19 cellular contexts compared by ENCODE assay signal in the genomic region with DNA sequence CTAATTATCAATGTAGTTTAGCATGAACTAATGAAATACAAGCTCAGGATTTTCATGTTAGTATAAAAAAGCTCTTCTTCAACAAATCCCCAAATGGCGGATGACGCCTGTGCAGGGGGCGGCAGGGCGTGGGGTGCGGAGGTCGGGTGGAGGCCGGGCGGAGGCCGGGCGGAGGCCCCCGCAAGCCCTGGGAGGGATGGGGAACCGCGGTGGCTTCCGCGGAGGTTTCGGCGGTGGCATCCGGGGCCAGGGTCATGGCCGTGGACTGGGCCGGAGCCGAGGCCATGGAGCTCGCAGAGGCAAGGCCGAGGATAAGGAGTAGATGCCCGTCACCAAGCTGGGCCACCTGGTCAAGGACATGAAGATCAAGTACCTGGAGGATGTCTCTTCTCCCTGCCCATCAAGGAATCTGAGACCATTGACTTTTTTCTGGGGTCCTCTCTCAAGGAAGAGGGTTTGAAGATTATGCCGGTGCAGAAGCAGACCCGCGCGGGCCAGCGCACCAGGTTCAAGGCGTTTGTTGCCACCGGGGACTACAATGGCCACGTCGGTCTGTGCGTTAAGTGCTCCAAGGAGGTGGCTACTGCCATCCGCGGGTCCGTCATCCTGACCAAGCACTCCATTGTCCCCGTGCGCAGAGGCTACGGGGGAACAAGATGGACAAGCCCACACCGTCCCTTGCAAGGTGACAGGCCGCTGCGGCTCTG. TPM values are rescaled to one million over a fixed set of nuclear protein-coding genes. Genes with fewer than 3 reads are reported as not detected.
A peak's percentile ranks its signal among the peaks of the same experiment; 100 is the strongest.
DNase-seq lines count a peak whose midpoint lies in the region; ATAC-seq and TF ChIP-seq lines count a peak whose summit lies in the region.
"Had no signal": no experiment of that assay in that cellular context is flagged by ENCODE, and none has a peak within 500 bp of the region (broad histone marks: within the 10 kb centered on the region; RNA-seq: fewer than 3 reads in every experiment).

No MANE protein-coding gene starts in this region.

- H3K9me3 ChIP-seq in mesenchymal stem cell (ENCODE audit: control insufficient read depth, low read length) = no peaks in the 10 kb centered on the region
- H3K9me3 ChIP-seq: A549; BLaER1 treated with 17β-estradiol and CSF1 and Interleukin-3, amounts not matched to agents 10 nM and 100 nM had no signal

- H3K4me3 Mint-ChIP-seq in activated CD4-positive, alpha-beta T cell treated with anti-CD3 and anti-CD28 coated beads, Interleukin-2, amount 10 ng/mL, durations not matched to agents 24 days and 14 days = no peak overlapping the region
- no peak overlapping the region for H3K4me3 Mint-ChIP-seq in endothelial cell (ENCODE audit: unreplicated experiment)
- H3K4me3 Mint-ChIP-seq: B cell; CD4-positive, alpha-beta T cell; CD8-positive, alpha-beta T cell had no signal

- H3K79me1 ChIP-seq in mesenchymal stem cell (replicated peaks; ENCODE audit: low read length, poor library complexity, severe bottlenecking) = no peaks in the 10 kb centered on the region

- no peak overlapping the region for H3K27ac Mint-ChIP-seq in activated CD4-positive, alpha-beta T cell treated with anti-CD3 and anti-CD28 coated beads, Interleukin-2, amount 10 ng/mL, durations not matched to agents 24 days and 14 days
- peak overlapping the region; percentile 96 for H3K27ac Mint-ChIP-seq in endothelial cell (ENCODE audit: unreplicated experiment)
- H3K27ac Mint-ChIP-seq: B cell; CD4-positive, alpha-beta T cell; CD8-positive, alpha-beta T cell had no signal

- H3K36me3 ChIP-seq in H7 (replicated peaks; ENCODE audit: control insufficient read depth, insufficient read depth, low read length) (no peaks in the 10 kb centered on the region), mesenchymal stem cell (ENCODE audit: control insufficient read depth in 1 of 2, insufficient read depth in 2 of 2, low read depth in 1 of 2, low read length in 2 of 2) (no peaks in the 10 kb centered on the region)
- H3K36me3 ChIP-seq: BLaER1 treated with 17β-estradiol and CSF1 and Interleukin-3, amounts not matched to agents 10 nM and 100 nM had no signal

- TF ChIP-seq CTCF in endothelial cell (IDR thresholded peaks at IDR 0.05; ENCODE audit: unreplicated experiment) = no peak

- ATAC-seq in GM18873 (IDR thresholded peaks at IDR 0.05; ENCODE audit: low FRiP score, unreplicated experiment) = no peak
- ATAC-seq: A549; CD8-positive, alpha-beta T cell had no signal

- H3K4me3 ChIP-seq in H7 (ENCODE audit: insufficient read depth, low read depth, low read length) = no peak overlapping the region
- no peak overlapping the region for H3K4me3 ChIP-seq in mesenchymal stem cell (ENCODE audit: insufficient read depth in 1 of 2, low read depth in 1 of 2, low read length in 2 of 2)
- H3K4me3 ChIP-seq: A549; BLaER1 treated with 17β-estradiol and CSF1 and Interleukin-3, amounts not matched to agents 10 nM and 100 nM had no signal

- no peaks in the 10 kb centered on the region for H3K27me3 ChIP-seq in H7 (ENCODE audit: control insufficient read depth, insufficient read depth, low read length)
- peaks cover 9 to 12% of the 10 kb centered on the region in 2 experiments for H3K27me3 ChIP-seq in mesenchymal stem cell (ENCODE audit: control insufficient read depth in 1 of 2, insufficient read depth in 1 of 2, low read length in 2 of 2)
- H3K27me3 ChIP-seq: BLaER1 treated with 17β-estradiol and CSF1 and Interleukin-3, amounts not matched to agents 10 nM and 100 nM had no signal

- no peak overlapping the region for H3K18ac ChIP-seq in mesenchymal stem cell (ENCODE audit: low read depth in 1 of 2, low read length in 2 of 2)

- no peak overlapping the region for H4K8ac ChIP-seq in mesenchymal stem cell (ENCODE audit: low read length)

- WGBS in mesenchymal stem cell = 97% methylated on average over 43 of the region's 43 CpGs

- intact Hi-C loops in activated CD4-positive, alpha-beta T cell treated with anti-CD3 and anti-CD28 coated beads, Interleukin-2, amount 10 ng/mL, durations not matched to agents 24 days and 14 days (cut with micrococcal nuclease) = no loop called here
- intact Hi-C loops in posterior cingulate gyrus (cut with DNase I) = no loop called here

- peaks cover 15% of the 10 kb centered on the region for H3K27me3 Mint-ChIP-seq in activated CD4-positive, alpha-beta T cell treated with anti-CD3 and anti-CD28 coated beads, Interleukin-2, amount 10 ng/mL, durations not matched to agents 24 days and 14 days
- H3K27me3 Mint-ChIP-seq in endothelial cell (ENCODE audit: unreplicated experiment) = no peaks in the 10 kb centered on the region
- H3K27me3 Mint-ChIP-seq: CD4-positive, alpha-beta T cell had no signal

- H3K4me2 ChIP-seq in mesenchymal stem cell (ENCODE audit: low read length, poor library complexity, severe bottlenecking) = no peak overlapping the region
- H3K4me2 ChIP-seq: A549; BLaER1 treated with 17β-estradiol and CSF1 and Interleukin-3, amounts not matched to agents 10 nM and 100 nM had no signal

- no peaks in the 10 kb centered on the region for H3K36me3 Mint-ChIP-seq in activated CD4-positive, alpha-beta T cell treated with anti-CD3 and anti-CD28 coated beads, Interleukin-2, amount 10 ng/mL, durations not matched to agents 24 days and 14 days (ENCODE audit: low read depth)
- H3K36me3 Mint-ChIP-seq in endothelial cell (ENCODE audit: low read depth, unreplicated experiment) = no peaks in the 10 kb centered on the region
- H3K36me3 Mint-ChIP-seq: CD8-positive, alpha-beta T cell had no signal

- no peak overlapping the region for H2BK15ac ChIP-seq in mesenchymal stem cell (ENCODE audit: low read depth, poor library complexity, severe bottlenecking)

- H2BK12ac ChIP-seq in mesenchymal stem cell (ENCODE audit: low read length in 2 of 2) = no peak overlapping the region

- DNase-seq in activated CD4-positive, alpha-beta T cell treated with anti-CD3 and anti-CD28 coated beads, Interleukin-2, amount 10 ng/mL, durations not matched to agents 24 days and 14 days = peak; percentile 24
- no peak for DNase-seq in activated CD4-positive, alpha-beta T cell treated with anti-CD3 and anti-CD28 coated beads for 4 hours
- peak; percentile 27 for DNase-seq in H7
- no peak for DNase-seq in endothelial cell (ENCODE audit: low spot score)
- DNase-seq in mesenchymal stem cell = no peak
- DNase-seq in posterior cingulate gyrus = no peak
- no peak for DNase-seq in stimulated activated CD4-positive, alpha-beta T cell treated with anti-CD3 and anti-CD28 coated beads, Interleukin-2, amount 100 ng/mL, for 48 hours
- DNase-seq: AML-193; Calu3; CD4-positive, alpha-beta T cell; CD8-positive, alpha-beta T cell; DMS79 treated with DMSO at 0.1 percent for 48 hours; GF-D8 had no signal

- H3K4me1 Mint-ChIP-seq in activated CD4-positive, alpha-beta T cell treated with anti-CD3 and anti-CD28 coated beads, Interleukin-2, amount 10 ng/mL, durations not matched to agents 24 days and 14 days = peaks cover 12% of the 10 kb centered on the region
- H3K4me1 Mint-ChIP-seq in endothelial cell (ENCODE audit: unreplicated experiment) = peaks cover 25% of the 10 kb centered on the region

- no peak overlapping the region for H3K27ac ChIP-seq in mesenchymal stem cell (ENCODE audit: low read length, poor library complexity, severe bottlenecking)
- H3K27ac ChIP-seq: 22Rv1; A549; BLaER1 treated with 17β-estradiol and CSF1 and Interleukin-3, amounts not matched to agents 10 nM and 100 nM; C4-2B had no signal

- no peaks in the 10 kb centered on the region for H3K9me3 Mint-ChIP-seq in activated CD4-positive, alpha-beta T cell treated with anti-CD3 and anti-CD28 coated beads, Interleukin-2, amount 10 ng/mL, durations not matched to agents 24 days and 14 days
- no peaks in the 10 kb centered on the region for H3K9me3 Mint-ChIP-seq in endothelial cell (ENCODE audit: unreplicated experiment)
- H3K9me3 Mint-ChIP-seq: CD4-positive, alpha-beta T cell; CD8-positive, alpha-beta T cell had no signal

- no peak overlapping the region for H3K9ac ChIP-seq in mesenchymal stem cell (ENCODE audit: low read length)
- H3K9ac ChIP-seq: BLaER1 treated with 17β-estradiol and CSF1 and Interleukin-3, amounts not matched to agents 10 nM and 100 nM had no signal

- H2BK120ac ChIP-seq in mesenchymal stem cell (ENCODE audit: low read depth, low read length) = no peak overlapping the region

- peak overlapping the region in 1 of 2 experiments; percentile 72 for H3K14ac ChIP-seq in mesenchymal stem cell (ENCODE audit: low read length in 2 of 2)

- H2AFZ ChIP-seq in mesenchymal stem cell (ENCODE audit: low read depth, low read length) = no peak overlapping the region

- no peak overlapping the region for H2AK5ac ChIP-seq in mesenchymal stem cell (ENCODE audit: low read length, severe bottlenecking)

- no peak overlapping the region for H2BK5ac ChIP-seq in mesenchymal stem cell (ENCODE audit: low read depth, low read length, poor library complexity, severe bottlenecking)

- no peak overlapping the region for H3K23ac ChIP-seq in mesenchymal stem cell (ENCODE audit: low read length in 2 of 2)

- H3K4me1 ChIP-seq in mesenchymal stem cell (ENCODE audit: control insufficient read depth, insufficient read depth, low read depth, low read length) = no peaks in the 10 kb centered on the region

- no peak overlapping the region for H3K4ac ChIP-seq in mesenchymal stem cell (ENCODE audit: low read depth in 1 of 2, low read length in 2 of 2)

- H4K91ac ChIP-seq in mesenchymal stem cell (ENCODE audit: low read length) = peak overlapping the region; percentile 15

RNA-seq across cellular contexts. Expression of a gene that starts 10.4 kb away (rescaled TPM):
- 106 and 107 TPM in 2 replicates for total RNA-seq in activated CD4-positive, alpha-beta T cell treated with anti-CD3 and anti-CD28 coated beads, Interleukin-2, amount 10 ng/mL, durations not matched to agents 24 days and 14 days
- 106 and 121 TPM in 2 replicates for total RNA-seq in H7 (2014; rRNA removed; shearing (Covaris generic))
- total RNA-seq in endothelial cell (ENCODE audit: unreplicated experiment) = 107 TPM
- polyA plus RNA-seq in mesenchymal stem cell (2013, experiment 1 of 2) = 204 TPM
- 209 TPM for polyA plus RNA-seq in mesenchymal stem cell (2013, experiment 2 of 2)

Comparison
In these comparisons a context has a peak if more than half of its experiments do, and no peak if none do; other contexts are left out.
1. DNase-seq: peak in activated CD4-positive, alpha-beta T cell treated with anti-CD3 and anti-CD28 coated beads, Interleukin-2, amount 10 ng/mL, durations not matched to agents 24 days and 14 days (single experiment) and H7 (single experiment); none in activated CD4-positive, alpha-beta T cell treated with anti-CD3 and anti-CD28 coated beads for 4 hours (0 of 2), endothelial cell (single experiment), mesenchymal stem cell (single experiment), posterior cingulate gyrus (0 of 10) and stimulated activated CD4-positive, alpha-beta T cell treated with anti-CD3 and anti-CD28 coated beads, Interleukin-2, amount 100 ng/mL, for 48 hours (0 of 2).